16 cellular contexts compared by ENCODE assay signal in the genomic region with DNA sequence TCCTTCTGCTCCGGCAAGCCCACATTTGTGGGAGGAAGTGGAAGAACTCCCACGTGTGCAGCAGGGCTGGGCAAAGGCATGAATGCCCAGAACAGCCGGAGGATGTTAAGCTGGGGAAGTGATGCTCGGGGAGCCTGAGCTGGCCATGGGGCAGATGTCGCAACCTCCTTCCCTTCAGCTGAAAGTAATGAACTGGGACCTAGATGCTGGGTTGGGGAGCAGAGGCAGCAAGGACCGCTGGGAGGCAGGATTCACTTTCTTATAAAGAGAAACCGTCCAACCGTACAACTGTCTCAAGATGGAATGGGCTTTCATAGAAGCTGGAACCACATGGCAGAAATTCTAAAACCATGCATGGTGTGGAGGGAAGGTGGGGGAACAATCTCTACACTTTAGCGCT.
A peak's percentile ranks its signal among the peaks of the same experiment; 100 is the strongest.
DNase-seq lines count a peak whose midpoint lies in the region; TF ChIP-seq lines count a peak whose summit lies in the region.
"Had no signal": no experiment of that assay in that cellular context is flagged by ENCODE, and none has a peak within 500 bp of the region (broad histone marks: within the 10 kb centered on the region; RNA-seq: fewer than 3 reads in every experiment).

No MANE protein-coding gene starts in this region.

- H3K4me3 ChIP-seq in BLaER1: no peak overlapping the region
- H3K4me3 ChIP-seq in NB4 (ENCODE audit: low read depth, low read length): no peak overlapping the region
- H3K4me3 ChIP-seq in esophagus muscularis mucosa: no peak overlapping the region
- H3K4me3 ChIP-seq: A549 had no signal

- H3K27me3 ChIP-seq in BLaER1 (no peaks in the 10 kb centered on the region), esophagus muscularis mucosa (no peaks in the 10 kb centered on the region)

- intact Hi-C loops in esophagus muscularis mucosa (cut with DNase I): no loop called here

- TF ChIP-seq CTCF in NB4 (IDR thresholded peaks at IDR 0.05; ENCODE audit: low read depth, low read length): no peak
- TF ChIP-seq CTCF in esophagus muscularis mucosa (IDR thresholded peaks at IDR 0.05): no peak

- 77% methylated on average over 9 of the region's 9 CpGs for WGBS in esophagus muscularis mucosa

- no peak overlapping the region for H3K9ac ChIP-seq in BLaER1

- no peak for TF ChIP-seq POLR2A in NB4 (IDR thresholded peaks at IDR 0.05; ENCODE audit: extremely low read depth, insufficient read length)
- no peak for TF ChIP-seq POLR2A in esophagus muscularis mucosa (IDR thresholded peaks at IDR 0.05; ENCODE audit: low read depth)

- peak; percentile 68 for DNase-seq in KBM-7
- peak; percentile 34 for DNase-seq in NB4 (ENCODE audit: low read depth)
- peak; percentile 55 for DNase-seq in esophagus muscularis mucosa (ENCODE audit: extremely low spot score)
- DNase-seq in SW 1271 (lab: John Stamatoyannopoulos, UW): no peak
- DNase-seq in OCI-M2 (lab: John Stamatoyannopoulos, UW; ENCODE audit: unreplicated experiment): no peak
- DNase-seq in NCI-H2196 treated with DMSO at 0.1 percent for 48 hours (lab: John Stamatoyannopoulos, UW; ENCODE audit: unreplicated experiment): no peak
- no peak for DNase-seq in hepatic stellate cell (ENCODE audit: low spot score)
- DNase-seq: AML-193; Calu3; CD8-positive, alpha-beta T cell; DMS79 treated with DMSO at 0.1 percent for 48 hours; GF-D8; H9 had no signal

- H3K27ac ChIP-seq in BLaER1: no peak overlapping the region
- H3K27ac ChIP-seq in esophagus muscularis mucosa (replicated peaks in 1 of 4): no peak overlapping the region
- H3K27ac ChIP-seq: 22Rv1, A549 had no signal

- H3K4me2 ChIP-seq in BLaER1: peak overlapping the region; percentile 3; the same call in 1 of the 2 replicates
- H3K4me2 ChIP-seq: A549 had no signal

- in situ Hi-C loops in KBM-7 (cut with MboI; ENCODE audit: low pct_unique_long_range_greater_than_20kb, low sequenced_read_pairs): no loop called here

- no peak for TF ChIP-seq EP300 in esophagus muscularis mucosa (IDR thresholded peaks at IDR 0.05)

- H4K20me1 ChIP-seq in BLaER1: no peaks in the 10 kb centered on the region

- peaks cover 12% of the 10 kb centered on the region for H3K9me3 ChIP-seq in BLaER1
- no peaks in the 10 kb centered on the region for H3K9me3 ChIP-seq in esophagus muscularis mucosa

- H3K36me3 ChIP-seq in BLaER1 (no peaks in the 10 kb centered on the region), esophagus muscularis mucosa (no peaks in the 10 kb centered on the region)

- H3K4me1 ChIP-seq in BLaER1 (peaks cover 7% of the 10 kb centered on the region; the same call in 1 of the 2 replicates), esophagus muscularis mucosa (no peaks in the 10 kb centered on the region)
- H3K4me1 ChIP-seq: A549 had no signal

Comparison
In these comparisons a context has a peak if more than half of its experiments do, and no peak if none do; other contexts are left out.
1. DNase-seq: peak in KBM-7 (single experiment), NB4 (single experiment) and esophagus muscularis mucosa (single experiment); none in SW 1271 (0 of 2), OCI-M2 (single experiment), NCI-H2196 treated with DMSO at 0.1 percent for 48 hours (single experiment) and hepatic stellate cell (single experiment).